In genomic region chr12:87922721-87923120, GRCh38 we compare ENCODE assay signal across 23 cellular contexts.
"Had no signal": no experiment of that assay in that cellular context is flagged by ENCODE, and none has a peak within 500 bp of the region (broad histone marks: within the 10 kb centered on the region; RNA-seq: fewer than 3 reads in every experiment).

No MANE protein-coding gene starts in this region.

- H3K27me3 Mint-ChIP-seq: activated CD4-positive, alpha-beta memory T cell treated with anti-CD3 and anti-CD28 coated beads, Interleukin-2, amount 10 ng/mL, durations not matched to agents 7 days and 5 days; activated CD4-positive, alpha-beta T cell treated with anti-CD3 and anti-CD28 coated beads for 36 hours; activated naive CD4-positive, alpha-beta T cell treated with anti-CD3 and anti-CD28 coated beads, Interleukin-2, amount 10 ng/mL, durations not matched to agents 7 days and 5 days; activated naive CD8-positive, alpha-beta T cell treated with anti-CD3 and anti-CD28 coated beads for 36 hours; activated T-helper 17 cell treated with anti-CD3 and anti-CD28 coated beads, Interleukin-2, amount 50 U/mL, for 72 hours; T-cell had no signal

- H3K36me3 ChIP-seq: MG63, WERI-Rb-1 had no signal

- H3K27me3 ChIP-seq: MG63 had no signal

- H3K36me3 Mint-ChIP-seq: activated naive CD4-positive, alpha-beta T cell treated with anti-CD3 and anti-CD28 coated beads, Interleukin-2, amount 10 ng/mL, durations not matched to agents 7 days and 5 days; activated naive CD8-positive, alpha-beta T cell treated with anti-CD3 and anti-CD28 coated beads for 36 hours; T-cell had no signal

- H3K9me3 ChIP-seq: MG63 had no signal

- H3K4me3 ChIP-seq: MG63 had no signal

- H3K4me3 Mint-ChIP-seq: activated CD4-positive, alpha-beta memory T cell treated with anti-CD3 and anti-CD28 coated beads, Interleukin-2, amount 10 ng/mL, durations not matched to agents 7 days and 5 days; activated CD4-positive, alpha-beta T cell treated with anti-CD3 and anti-CD28 coated beads for 36 hours; activated naive CD4-positive, alpha-beta T cell treated with anti-CD3 and anti-CD28 coated beads, Interleukin-2, amount 10 ng/mL, durations not matched to agents 7 days and 5 days; activated naive CD8-positive, alpha-beta T cell treated with anti-CD3 and anti-CD28 coated beads for 36 hours; activated T-helper 17 cell treated with anti-CD3 and anti-CD28 coated beads, Interleukin-2, amount 50 U/mL, for 72 hours; T-cell had no signal

- H3K27ac ChIP-seq: KMS-11, WERI-Rb-1 had no signal

- H3K9me3 Mint-ChIP-seq: activated CD4-positive, alpha-beta memory T cell treated with anti-CD3 and anti-CD28 coated beads, Interleukin-2, amount 10 ng/mL, durations not matched to agents 7 days and 5 days; activated naive CD4-positive, alpha-beta T cell treated with anti-CD3 and anti-CD28 coated beads, Interleukin-2, amount 10 ng/mL, durations not matched to agents 7 days and 5 days; activated naive CD8-positive, alpha-beta T cell treated with anti-CD3 and anti-CD28 coated beads for 36 hours; activated T-helper 17 cell treated with anti-CD3 and anti-CD28 coated beads, Interleukin-2, amount 50 U/mL, for 72 hours had no signal

- DNase-seq: activated CD4-positive, alpha-beta memory T cell treated with anti-CD3 and anti-CD28 coated beads, Interleukin-2, amount 10 ng/mL, durations not matched to agents 7 days and 5 days; activated CD4-positive, alpha-beta T cell treated with anti-CD3 and anti-CD28 coated beads for 36 hours; activated CD4-positive, alpha-beta T cell treated with anti-CD3 and anti-CD28 coated beads, Interleukin-2, amount 50 U/mL, for 1 hour; activated gamma-delta T cell; activated naive CD4-positive, alpha-beta T cell treated with anti-CD3 and anti-CD28 coated beads, Interleukin-2, amount 10 ng/mL, durations not matched to agents 7 days and 5 days; activated naive CD8-positive, alpha-beta T cell treated with anti-CD3 and anti-CD28 coated beads for 36 hours; activated T-cell treated with anti-CD3 and anti-CD28 coated beads for 4 hours; activated T-cell treated with anti-CD3 and anti-CD28 coated beads, Interleukin-2, amount 50 U/mL, for 48 hours; MG63; MV-4-11; NCI-H1092 treated with DMSO at 0.1 percent for 48 hours; NCI-H1417 treated with DMSO at 0.1 percent for 48 hours; NCI-H1694; NCI-H2029; NCI-H2107; NCI-H2171 treated with DMSO at 0.1 percent for 48 hours; NCI-H524; PC-3; SHP77; T-cell; WERI-Rb-1 had no signal

- H3K9ac ChIP-seq: KMS-11 had no signal

- ATAC-seq: activated CD4-positive, alpha-beta T cell treated with anti-CD3 and anti-CD28 coated beads for 36 hours; activated T-helper 17 cell treated with anti-CD3 and anti-CD28 coated beads, Interleukin-2, amount 50 U/mL, for 72 hours; PC-3; T-cell had no signal

- H3K4me2 ChIP-seq: KMS-11 had no signal

- H3K27ac Mint-ChIP-seq: activated CD4-positive, alpha-beta memory T cell treated with anti-CD3 and anti-CD28 coated beads, Interleukin-2, amount 10 ng/mL, durations not matched to agents 7 days and 5 days; activated CD4-positive, alpha-beta T cell treated with anti-CD3 and anti-CD28 coated beads for 36 hours; activated naive CD4-positive, alpha-beta T cell treated with anti-CD3 and anti-CD28 coated beads, Interleukin-2, amount 10 ng/mL, durations not matched to agents 7 days and 5 days; activated naive CD8-positive, alpha-beta T cell treated with anti-CD3 and anti-CD28 coated beads for 36 hours; activated T-helper 17 cell treated with anti-CD3 and anti-CD28 coated beads, Interleukin-2, amount 50 U/mL, for 72 hours; T-cell had no signal

- H3K4me1 Mint-ChIP-seq: activated CD4-positive, alpha-beta memory T cell treated with anti-CD3 and anti-CD28 coated beads, Interleukin-2, amount 10 ng/mL, durations not matched to agents 7 days and 5 days; activated CD4-positive, alpha-beta T cell treated with anti-CD3 and anti-CD28 coated beads for 36 hours; activated naive CD4-positive, alpha-beta T cell treated with anti-CD3 and anti-CD28 coated beads, Interleukin-2, amount 10 ng/mL, durations not matched to agents 7 days and 5 days; activated naive CD8-positive, alpha-beta T cell treated with anti-CD3 and anti-CD28 coated beads for 36 hours; activated T-helper 17 cell treated with anti-CD3 and anti-CD28 coated beads, Interleukin-2, amount 50 U/mL, for 72 hours; T-cell had no signal
